ENCODE assay signal across 31 cellular contexts in the genomic region with DNA sequence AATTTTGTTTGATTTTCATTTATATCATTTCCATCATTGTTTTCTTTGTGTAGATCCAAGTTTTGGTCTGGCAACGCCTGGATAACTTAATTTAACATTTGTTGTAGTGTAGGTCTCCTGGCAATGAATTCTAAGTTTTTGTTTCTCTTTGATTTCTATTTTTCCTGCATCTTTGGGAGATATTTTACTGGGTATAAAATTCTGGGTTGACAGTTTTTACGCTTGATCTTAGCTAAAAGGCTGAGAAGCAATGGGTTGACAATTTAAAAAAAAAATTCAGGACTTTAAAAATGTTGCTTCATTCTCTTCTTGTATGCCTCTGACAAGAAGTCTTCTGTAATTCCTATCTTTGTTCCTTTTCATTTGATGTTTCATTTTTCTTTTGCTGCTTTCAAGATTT. TPM values are rescaled to one million over a fixed set of nuclear protein-coding genes. Genes with fewer than 3 reads are reported as not detected.
"Had no signal": no experiment of that assay in that cellular context is flagged by ENCODE, and none has a peak within 500 bp of the region (broad histone marks: within the 10 kb centered on the region; RNA-seq: fewer than 3 reads in every experiment).

No MANE protein-coding gene starts in this region.

- H3K36me3 ChIP-seq: colonic mucosa, esophagus muscularis mucosa, esophagus squamous epithelium, gastrocnemius medialis, gastroesophageal sphincter, heart left ventricle, heart right ventricle had no signal

- H3K4me3 ChIP-seq: colonic mucosa, coronary artery, dorsolateral prefrontal cortex, esophagus muscularis mucosa, esophagus squamous epithelium, gastrocnemius medialis, gastroesophageal sphincter, heart left ventricle, heart right ventricle, hepatocyte had no signal

- H3K4me2 ChIP-seq: hepatocyte had no signal

- H3K27ac ChIP-seq: colonic mucosa, coronary artery, dorsolateral prefrontal cortex, epithelial cell of prostate, esophagus muscularis mucosa, esophagus squamous epithelium, foreskin keratinocyte, gastrocnemius medialis, gastroesophageal sphincter, heart left ventricle, heart right ventricle, hepatocyte had no signal

- H2AFZ ChIP-seq: hepatocyte had no signal

- DNase-seq: colonic mucosa; cortex of kidney; dermis blood vessel endothelial cell; dorsolateral prefrontal cortex; effector CD4-positive, alpha-beta T cell; effector CD8-positive, alpha-beta T cell; effector memory CD4-positive, alpha-beta T cell; effector memory CD8-positive, alpha-beta T cell; endodermal cell; erythroblast; esophagus squamous epithelium; foreskin fibroblast; foreskin keratinocyte; foreskin melanocyte; gastrocnemius medialis; glutamatergic neuron; head of caudate nucleus; heart left ventricle; heart right ventricle had no signal

- ATAC-seq: effector memory CD8-positive, alpha-beta T cell; esophagus mucosa; foreskin keratinocyte; gastrocnemius medialis; gastroesophageal sphincter; heart left ventricle; heart right ventricle had no signal

- FAIRE-seq: colon, endometrium, endothelial cell of umbilical vein, frontal cortex had no signal

- H3K9me3 ChIP-seq: colonic mucosa, esophagus squamous epithelium, gastrocnemius medialis had no signal

- H3K4me1 ChIP-seq: colonic mucosa, esophagus muscularis mucosa, esophagus squamous epithelium, foreskin keratinocyte, gastrocnemius medialis, gastroesophageal sphincter, heart left ventricle, heart right ventricle had no signal

- H3K27me3 ChIP-seq: colonic mucosa, dorsolateral prefrontal cortex, esophagus muscularis mucosa, foreskin keratinocyte, gastrocnemius medialis, gastroesophageal sphincter, hepatocyte had no signal

RNA-seq across cellular contexts. Expression of a gene that starts 8.6 kb away (rescaled TPM):
- total RNA-seq: dermis blood vessel endothelial cell, dermis microvascular lymphatic vessel endothelial cell, endothelial cell of umbilical vein, esophagus muscularis mucosa, fibroblast of lung, gastrocnemius medialis, heart left ventricle had no signal
- polyA plus RNA-seq: endothelial cell of umbilical vein, heart left ventricle, heart right ventricle had no signal
